In the genomic region with DNA sequence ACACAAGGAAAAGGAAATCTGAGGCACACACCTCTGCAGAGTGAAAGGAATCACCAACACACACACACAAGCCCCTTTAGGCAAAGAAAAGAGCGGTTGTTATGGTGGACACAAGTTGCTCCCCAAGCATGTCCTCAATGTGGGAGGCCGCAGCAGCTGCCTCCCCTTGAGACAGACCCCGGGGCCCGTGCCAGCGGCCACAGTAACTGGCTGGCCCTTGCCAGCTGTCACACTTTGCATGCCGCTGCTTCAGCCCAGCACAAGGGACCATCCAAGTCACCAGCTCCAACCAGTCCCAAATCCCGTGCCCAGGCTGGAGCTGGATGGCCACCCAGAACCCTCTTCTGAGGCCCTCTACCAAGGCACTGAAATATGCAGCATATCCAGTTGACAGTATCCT, we compare ENCODE assay signal across 18 cellular contexts. TPM values are rescaled to one million over a fixed set of nuclear protein-coding genes. Genes with fewer than 3 reads are reported as not detected.
A peak's percentile ranks its signal among the peaks of the same experiment; 100 is the strongest.
DNase-seq lines count a peak whose midpoint lies in the region; ATAC-seq and TF ChIP-seq lines count a peak whose summit lies in the region.
"Had no signal": no experiment of that assay in that cellular context is flagged by ENCODE, and none has a peak within 500 bp of the region (broad histone marks: within the 10 kb centered on the region; RNA-seq: fewer than 3 reads in every experiment).

No MANE protein-coding gene starts in this region.

- DNase-seq in DMS 273 (lab: John Stamatoyannopoulos, UW; ENCODE audit: unreplicated experiment) (peak; percentile 49), DMS 273 treated with DMSO at 0.1 percent for 48 hours (lab: John Stamatoyannopoulos, UW) (no peak), glutamatergic neuron (no peak), substantia nigra (lab: John Stamatoyannopoulos, UW) (peak in 7 of 49 donors; percentile 13 to 26 (median 16)), NCI-H1694 (lab: John Stamatoyannopoulos, UW) (no peak), kidney glomerular epithelial cell (lab: John Stamatoyannopoulos, UW) (no peak)
- DNase-seq: C1 segment of cervical spinal cord; CD4-positive, alpha-beta memory T cell; COR-L47; DMS53; H9 had no signal

- peaks cover 3% of the 10 kb centered on the region for H3K9me3 Mint-ChIP-seq in glutamatergic neuron (ENCODE audit: unreplicated experiment)
- no peaks in the 10 kb centered on the region for H3K9me3 Mint-ChIP-seq in stimulated activated memory B cell treated with anti-CD40 and anti-IgM and Interleukin-4, amounts not matched to agents 10 μg/mL and 1 μg/mL and 100 μg/mL, for 72 hours

- H3K79me2 ChIP-seq in OCI-LY3 (ENCODE audit: low read length), result no peaks in the 10 kb centered on the region

- peaks cover 7% of the 10 kb centered on the region for H3K27me3 ChIP-seq in OCI-LY3 (ENCODE audit: low read depth, low read length)

- ATAC-seq in stimulated activated memory B cell treated with anti-CD40 and anti-IgM and Interleukin-4, amounts not matched to agents 10 μg/mL and 1 μg/mL and 100 μg/mL, for 72 hours, result no peak
- ATAC-seq: GM23338, HepG2 had no signal

- H3K27ac Mint-ChIP-seq in glutamatergic neuron (ENCODE audit: unreplicated experiment), result peak overlapping the region; percentile 20
- no peak overlapping the region for H3K27ac Mint-ChIP-seq in stimulated activated memory B cell treated with anti-CD40 and anti-IgM and Interleukin-4, amounts not matched to agents 10 μg/mL and 1 μg/mL and 100 μg/mL, for 72 hours
- H3K27ac Mint-ChIP-seq: CD4-positive, alpha-beta memory T cell; GM23338; H9 had no signal

- H3K27ac ChIP-seq in OCI-LY3 (ENCODE audit: low read length), result no peak overlapping the region
- H3K27ac ChIP-seq in substantia nigra (ENCODE audit: low read depth, low read length, poor library complexity, severe bottlenecking), result peak overlapping the region; percentile 24
- H3K27ac ChIP-seq: 22Rv1 had no signal

- TF ChIP-seq CTCF in OCI-LY3 (IDR thresholded peaks at IDR 0.05; ENCODE audit: low read depth, low read length), result no peak
- no peak for TF ChIP-seq CTCF in glutamatergic neuron (IDR thresholded peaks at IDR 0.05; ENCODE audit: partially characterized antibody, unreplicated experiment)

- H3K4me3 Mint-ChIP-seq in glutamatergic neuron (ENCODE audit: unreplicated experiment), result no peak overlapping the region
- no peak overlapping the region for H3K4me3 Mint-ChIP-seq in stimulated activated memory B cell treated with anti-CD40 and anti-IgM and Interleukin-4, amounts not matched to agents 10 μg/mL and 1 μg/mL and 100 μg/mL, for 72 hours
- H3K4me3 Mint-ChIP-seq: CD4-positive, alpha-beta memory T cell; GM23338; H9 had no signal

- H3K4me3 ChIP-seq in OCI-LY3 (ENCODE audit: low read length), result no peak overlapping the region
- H3K4me3 ChIP-seq: GM23338 had no signal

- peaks cover 14% of the 10 kb centered on the region for H3K4me1 ChIP-seq in OCI-LY3 (ENCODE audit: low read length)

- no peak overlapping the region; the same call in 1 of the 2 replicates for H3K9ac ChIP-seq in OCI-LY3 (ENCODE audit: low read length)

- peak overlapping the region; percentile 54 for H3K4me2 ChIP-seq in OCI-LY3 (ENCODE audit: low read length)
- H3K4me2 ChIP-seq: GM23338 had no signal

- no peaks in the 10 kb centered on the region for H4K20me1 ChIP-seq in OCI-LY3 (ENCODE audit: insufficient read depth, low read length)

- H3K36me3 ChIP-seq in OCI-LY3 (replicated peaks; ENCODE audit: low read depth, low read length), result no peaks in the 10 kb centered on the region

- peaks cover 12% of the 10 kb centered on the region for H3K27me3 Mint-ChIP-seq in glutamatergic neuron (ENCODE audit: unreplicated experiment)
- H3K27me3 Mint-ChIP-seq in stimulated activated memory B cell treated with anti-CD40 and anti-IgM and Interleukin-4, amounts not matched to agents 10 μg/mL and 1 μg/mL and 100 μg/mL, for 72 hours, result peaks cover 80% of the 10 kb centered on the region

- peaks cover 5% of the 10 kb centered on the region for H3K36me3 Mint-ChIP-seq in glutamatergic neuron (ENCODE audit: unreplicated experiment)
- no peaks in the 10 kb centered on the region for H3K36me3 Mint-ChIP-seq in stimulated activated memory B cell treated with anti-CD40 and anti-IgM and Interleukin-4, amounts not matched to agents 10 μg/mL and 1 μg/mL and 100 μg/mL, for 72 hours
- H3K36me3 Mint-ChIP-seq: CD4-positive, alpha-beta memory T cell had no signal

- H3K4me1 Mint-ChIP-seq in glutamatergic neuron (ENCODE audit: low read depth, unreplicated experiment), result peaks cover 18% of the 10 kb centered on the region
- H3K4me1 Mint-ChIP-seq in stimulated activated memory B cell treated with anti-CD40 and anti-IgM and Interleukin-4, amounts not matched to agents 10 μg/mL and 1 μg/mL and 100 μg/mL, for 72 hours, result peaks cover 11% of the 10 kb centered on the region

- H2AFZ ChIP-seq in OCI-LY3 (ENCODE audit: low read depth, low read length), result no peak overlapping the region
- H2AFZ ChIP-seq: GM23338 had no signal

- H3K9me3 ChIP-seq in OCI-LY3 (ENCODE audit: insufficient read depth, low read length), result no peaks in the 10 kb centered on the region

RNA-seq across cellular contexts. Expression of gene OLIG1, which starts 2.9 kb away (rescaled TPM):
- 14.2 TPM for total RNA-seq in glutamatergic neuron (ENCODE audit: unreplicated experiment)
- total RNA-seq: A673; CD4-positive, alpha-beta memory T cell; Daoy; HepG2 had no signal

RNA-seq across cellular contexts. Expression of gene OLIG2, which starts 41.3 kb away (rescaled TPM):
- total RNA-seq in glutamatergic neuron (ENCODE audit: unreplicated experiment), result 21.4 TPM
- total RNA-seq: A673; CD4-positive, alpha-beta memory T cell; HepG2 had no signal
